Comparison of ENCODE assay signal across 19 cellular contexts in genomic region chr21:37413553-37414291, GRCh38. TPM values are rescaled to one million over a fixed set of nuclear protein-coding genes. Genes with fewer than 3 reads are reported as not detected.
DNase-seq lines count a peak whose midpoint lies in the region; ATAC-seq, FAIRE-seq and TF ChIP-seq lines count a peak whose summit lies in the region.
"Had no signal": no experiment of that assay in that cellular context is flagged by ENCODE, and none has a peak within 500 bp of the region (broad histone marks: within the 10 kb centered on the region; RNA-seq: fewer than 3 reads in every experiment).

No MANE protein-coding gene starts in this region.

- H2BK15ac ChIP-seq in IMR-90 (ENCODE audit: low read depth, low read length), result no peak overlapping the region
- H2BK15ac ChIP-seq in mesenchymal stem cell (ENCODE audit: low read depth, poor library complexity, severe bottlenecking), result no peak overlapping the region

- H3K9me3 ChIP-seq in IMR-90 (ENCODE audit: control insufficient read depth, insufficient read depth, low read length) (no peaks in the 10 kb centered on the region), SU-DHL-6 (ENCODE audit: insufficient read depth, low read length) (no peaks in the 10 kb centered on the region), mesenchymal stem cell (ENCODE audit: control insufficient read depth, low read length) (no peaks in the 10 kb centered on the region)
- H3K9me3 ChIP-seq: BE2C, gastroesophageal sphincter had no signal

- peak overlapping the region; percentile 56; the same call in 1 of the 2 replicates for H4K91ac ChIP-seq in IMR-90 (ENCODE audit: insufficient read depth, low read depth, low read length)
- H4K91ac ChIP-seq in mesenchymal stem cell (ENCODE audit: low read length), result no peak overlapping the region

- H2BK5ac ChIP-seq in IMR-90 (ENCODE audit: low read depth, low read length, poor library complexity, severe bottlenecking), result peak overlapping the region; percentile 95
- H2BK5ac ChIP-seq in mesenchymal stem cell (ENCODE audit: low read depth, low read length, poor library complexity, severe bottlenecking), result no peak overlapping the region

- no peak for DNase-seq in CD14-positive monocyte (ENCODE audit: low spot score)
- DNase-seq in IMR-90, result no peak
- no peak for DNase-seq in mesenchymal stem cell
- DNase-seq in D721Med (ENCODE audit: insufficient read length, low spot score), result no peak
- no peak for DNase-seq in activated CD8-positive, alpha-beta memory T cell treated with anti-CD3 and anti-CD28 coated beads, Interleukin-2, amount 50 U/mL, for 4 hours
- DNase-seq: activated naive CD4-positive, alpha-beta T cell treated with anti-CD3 and anti-CD28 coated beads, Interleukin-2, amount 10 ng/mL, durations not matched to agents 7 days and 5 days; BE2C; caudate nucleus; midbrain; NCI-H1417; stimulated activated CD8-positive, alpha-beta memory T cell treated with anti-CD3 and anti-CD28 coated beads, Interleukin-4, amount 100 ng/mL, for 48 hours had no signal

- H2AK9ac ChIP-seq in IMR-90 (replicated peaks; ENCODE audit: low read depth, low read length, poor library complexity), result no peak overlapping the region

- H3K56ac ChIP-seq in IMR-90 (ENCODE audit: extremely low read depth, insufficient read depth, low read length), result peak overlapping the region; percentile 48; the same call in 1 of the 2 replicates

- H2AFZ ChIP-seq in IMR-90 (replicated peaks; ENCODE audit: low read length, poor library complexity), result no peak overlapping the region
- H2AFZ ChIP-seq in SU-DHL-6 (ENCODE audit: low read depth, low read length, severe bottlenecking), result no peak overlapping the region
- H2AFZ ChIP-seq in mesenchymal stem cell (ENCODE audit: low read depth, low read length), result no peak overlapping the region

- peak overlapping the region; percentile 73; the same call in 1 of the 2 replicates for H2BK20ac ChIP-seq in IMR-90 (ENCODE audit: low read depth, low read length)

- in situ Hi-C loops in IMR-90 (cut with MboI; ENCODE audit: low sequenced_read_pairs), result no loop called here

- H3K9ac ChIP-seq in IMR-90 (ENCODE audit: low read depth, low read length), result peak overlapping the region; percentile 56
- H3K9ac ChIP-seq in SU-DHL-6 (ENCODE audit: low read length), result no peak overlapping the region
- H3K9ac ChIP-seq in mesenchymal stem cell (ENCODE audit: low read length), result peak overlapping the region; percentile 70

- POLR2A ChIA-PET in IMR-90 (lab: Charles Lee; ENCODE audit: unreplicated experiment), result no interaction called here

- H3K27me3 Mint-ChIP-seq in CD14-positive monocyte (ENCODE audit: low read depth in 3 of 3), result peaks cover 0 to 1% (median 0%) of the 10 kb centered on the region in 3 donors
- H3K27me3 Mint-ChIP-seq: activated naive CD4-positive, alpha-beta T cell treated with anti-CD3 and anti-CD28 coated beads, Interleukin-2, amount 10 ng/mL, durations not matched to agents 7 days and 5 days had no signal

- H3K18ac ChIP-seq in IMR-90 (ENCODE audit: low read depth, low read length) (peak overlapping the region; percentile 88), mesenchymal stem cell (ENCODE audit: low read depth in 1 of 2, low read length in 2 of 2) (no peak overlapping the region)

- peaks cover 100% of the 10 kb centered on the region for H3K79me2 ChIP-seq in SU-DHL-6 (ENCODE audit: insufficient read depth, low read length)

- H3K9me2 ChIP-seq in SU-DHL-6 (replicated peaks; ENCODE audit: insufficient read depth, low read length), result no peaks in the 10 kb centered on the region

- no peaks in the 10 kb centered on the region for H3K36me3 ChIP-seq in IMR-90 (ENCODE audit: control insufficient read depth, insufficient read depth, low read length)
- no peaks in the 10 kb centered on the region for H3K36me3 ChIP-seq in SU-DHL-6 (ENCODE audit: low read length)
- no peaks in the 10 kb centered on the region for H3K36me3 ChIP-seq in mesenchymal stem cell (ENCODE audit: control insufficient read depth in 1 of 2, insufficient read depth in 2 of 2, low read depth in 1 of 2, low read length in 2 of 2)
- H3K36me3 ChIP-seq: BE2C, gastroesophageal sphincter had no signal

- no peak overlapping the region for H2BK12ac ChIP-seq in mesenchymal stem cell (ENCODE audit: low read length in 2 of 2)

- H3K23ac ChIP-seq in IMR-90 (ENCODE audit: low read depth, low read length), result peak overlapping the region; percentile 71; the same call in 1 of the 2 replicates
- no peak overlapping the region for H3K23ac ChIP-seq in mesenchymal stem cell (ENCODE audit: low read length in 2 of 2)

- no peak overlapping the region for H4K8ac ChIP-seq in IMR-90 (ENCODE audit: low read depth in 2 of 2, low read length in 2 of 2)
- no peak overlapping the region for H4K8ac ChIP-seq in mesenchymal stem cell (ENCODE audit: low read length)

- FAIRE-seq in D721Med (lab: Jason Lieb, UNC), result no peak
- FAIRE-seq: islet of Langerhans, TTC549, urothelium cell line had no signal

- H3K4me1 Mint-ChIP-seq in CD14-positive monocyte, result peaks cover 57% of the 10 kb centered on the region

- H2AK5ac ChIP-seq in IMR-90 (ENCODE audit: low read depth, low read length) (no peak overlapping the region; the same call in 1 of the 2 replicates), mesenchymal stem cell (ENCODE audit: low read length, severe bottlenecking) (no peak overlapping the region)

- no peak for TF ChIP-seq POLR2A in IMR-90 (IDR thresholded peaks at IDR 0.05; ENCODE audit: low read depth, low read length)

- peak overlapping the region; percentile 49; the same call in 1 of the 2 replicates for H3K14ac ChIP-seq in IMR-90 (replicated peaks; ENCODE audit: low read depth, low read length)
- no peak overlapping the region for H3K14ac ChIP-seq in mesenchymal stem cell (ENCODE audit: low read length in 2 of 2)

- H3K4ac ChIP-seq in IMR-90 (ENCODE audit: low read depth, low read length) (peak overlapping the region; percentile 52; the same call in 1 of the 2 replicates), mesenchymal stem cell (ENCODE audit: low read depth in 1 of 2, low read length in 2 of 2) (no peak overlapping the region)

- H3K4me3 ChIP-seq in IMR-90 (ENCODE audit: insufficient read depth, low read depth, low read length) (no peak overlapping the region), SU-DHL-6 (ENCODE audit: insufficient read depth, low read length, poor library complexity, severe bottlenecking) (no peak overlapping the region), mesenchymal stem cell (ENCODE audit: insufficient read depth in 1 of 2, low read depth in 1 of 2, low read length in 2 of 2) (no peak overlapping the region)
- H3K4me3 ChIP-seq: gastroesophageal sphincter had no signal

- H3K27ac ChIP-seq in IMR-90 (ENCODE audit: insufficient read depth, low read length), result peak overlapping the region; percentile 91; the same call in 1 of the 2 replicates
- H3K27ac ChIP-seq in SU-DHL-6 (ENCODE audit: low read depth, low read length), result 0 out of 2 replicates have a peak overlapping the region, but pooled peaks have one; percentile 22
- peak overlapping the region; percentile 7 for H3K27ac ChIP-seq in mesenchymal stem cell (ENCODE audit: low read length, poor library complexity, severe bottlenecking)
- H3K27ac ChIP-seq: gastroesophageal sphincter, RWPE1 had no signal

- H2BK120ac ChIP-seq in IMR-90 (ENCODE audit: low read depth, low read length), result peak overlapping the region; percentile 40; the same call in 1 of the 2 replicates
- no peak overlapping the region for H2BK120ac ChIP-seq in mesenchymal stem cell (ENCODE audit: low read depth, low read length)

- H3K4me1 ChIP-seq in IMR-90 (ENCODE audit: control insufficient read depth, insufficient read depth, low read length), result peaks cover 21% of the 10 kb centered on the region
- peaks cover 3% of the 10 kb centered on the region for H3K4me1 ChIP-seq in mesenchymal stem cell (ENCODE audit: control insufficient read depth, insufficient read depth, low read depth, low read length)

- no peak for TF ChIP-seq CTCF in CD14-positive monocyte (IDR thresholded peaks at IDR 0.05)
- TF ChIP-seq CTCF in IMR-90 (conservative IDR thresholded peaks at IDR 0.05; ENCODE audit: low read depth, low read length), result no peak
- no peak for TF ChIP-seq CTCF in SU-DHL-6 (IDR thresholded peaks at IDR 0.05; ENCODE audit: insufficient read depth, low read length, poor library complexity, severe bottlenecking)
- no peak for TF ChIP-seq CTCF in D721Med (IDR thresholded peaks at IDR 0.05; ENCODE audit: insufficient read depth, missing control alignments)

- H3K36me3 Mint-ChIP-seq in CD14-positive monocyte, result peaks cover 7 to 17% of the 10 kb centered on the region in 2 donors

- H4K20me1 ChIP-seq in IMR-90 (ENCODE audit: insufficient read depth, low read length) (peaks cover 70% of the 10 kb centered on the region), SU-DHL-6 (ENCODE audit: low read depth, low read length) (peaks cover 62% of the 10 kb centered on the region)

- H3K9me3 Mint-ChIP-seq in CD14-positive monocyte, result no peaks in the 10 kb centered on the region
- H3K9me3 Mint-ChIP-seq: activated naive CD4-positive, alpha-beta T cell treated with anti-CD3 and anti-CD28 coated beads, Interleukin-2, amount 10 ng/mL, durations not matched to agents 7 days and 5 days had no signal

- peaks cover 8% of the 10 kb centered on the region for H3F3A ChIP-seq in SU-DHL-6 (ENCODE audit: insufficient read depth)

- H3K9me1 ChIP-seq in IMR-90 (ENCODE audit: insufficient read depth, low read length), result peaks cover 16% of the 10 kb centered on the region

- peak overlapping the region in 4 of 7 donors; percentile 34 to 78 (median 48) for H3K27ac Mint-ChIP-seq in CD14-positive monocyte
- H3K27ac Mint-ChIP-seq: activated naive CD4-positive, alpha-beta T cell treated with anti-CD3 and anti-CD28 coated beads, Interleukin-2, amount 10 ng/mL, durations not matched to agents 7 days and 5 days had no signal

- no peak overlapping the region for H3K4me3 Mint-ChIP-seq in CD14-positive monocyte
- H3K4me3 Mint-ChIP-seq: activated naive CD4-positive, alpha-beta T cell treated with anti-CD3 and anti-CD28 coated beads, Interleukin-2, amount 10 ng/mL, durations not matched to agents 7 days and 5 days had no signal

- H3K79me1 ChIP-seq in IMR-90 (ENCODE audit: low read depth in 1 of 2, low read length in 2 of 2) (peaks cover 20 to 67% of the 10 kb centered on the region in 2 experiments; a peak in 3 of 4 replicates), mesenchymal stem cell (replicated peaks; ENCODE audit: low read length, poor library complexity, severe bottlenecking) (peaks cover 1% of the 10 kb centered on the region)

- no peak for TF ChIP-seq RAD21 in IMR-90 (IDR thresholded peaks at IDR 0.05; ENCODE audit: low read length)

- H3K4me2 ChIP-seq in IMR-90 (ENCODE audit: low read depth, low read length), result peak overlapping the region; percentile 62
- H3K4me2 ChIP-seq in SU-DHL-6 (ENCODE audit: low read depth, low read length, poor library complexity, severe bottlenecking), result peak overlapping the region; percentile 14
- H3K4me2 ChIP-seq in mesenchymal stem cell (ENCODE audit: low read length, poor library complexity, severe bottlenecking), result no peak overlapping the region

- CTCF ChIA-PET in IMR-90 (lab: Yijun Ruan, JAX), result no interaction called here

- H3K27me3 ChIP-seq in IMR-90 (ENCODE audit: control insufficient read depth, insufficient read depth, low read length) (no peaks in the 10 kb centered on the region), SU-DHL-6 (ENCODE audit: low read length) (no peaks in the 10 kb centered on the region), mesenchymal stem cell (ENCODE audit: control insufficient read depth in 1 of 2, insufficient read depth in 1 of 2, low read length in 2 of 2) (no peaks in the 10 kb centered on the region)
- H3K27me3 ChIP-seq: BE2C, gastroesophageal sphincter had no signal

- intact Hi-C loops in CD14-positive monocyte (cut with micrococcal nuclease), result loop anchor here in 1 of 2 donors (5.0 kb wide), 1 partner anchor 36 kb away; no protein-coding TSS in a partner anchor
- intact Hi-C loops in IMR-90 (cut with micrococcal nuclease), result loop anchor here (5.0 kb wide), 1 partner anchor 41 kb away; no protein-coding TSS in a partner anchor

- no TSS peak for BruUV-seq in IMR-90 (replicated peaks; lab: Mats Ljungman, UMichigan)

- WGBS in IMR-90 (ENCODE audit: extremely low coverage in 2 of 2, insufficient read length in 1 of 2), 2 experiments, result no CpG with 5 or more reads among the region's 5 CpGs
- 100% methylated on average over 4 of the region's 5 CpGs for WGBS in mesenchymal stem cell

- H4K5ac ChIP-seq in IMR-90 (ENCODE audit: low read depth, low read length), result peak overlapping the region; percentile 59

- dilution Hi-C loops in IMR-90 (cut with HindIII; ENCODE audit: low sequenced_read_pairs, unreplicated experiment), result no loop called here

- ATAC-seq in IMR-90 (ENCODE audit: low read depth) (no peak), GM21529 (IDR thresholded peaks at IDR 0.05; ENCODE audit: unreplicated experiment) (no peak), HG03442 (IDR thresholded peaks at IDR 0.05; ENCODE audit: unreplicated experiment) (no peak)
- ATAC-seq: gastroesophageal sphincter had no signal

RNA-seq across cellular contexts. Expression of gene DYRK1A, which starts 47.1 kb away (rescaled TPM):
- 1 to 10 TPM; 1.8 to 2.4 TPM for polyA plus RNA-seq in CD14-positive monocyte
- total RNA-seq in IMR-90 (2012; rRNA removed), result 41.9 and 50.5 TPM in 2 replicates
- 18.6 and 22.2 TPM in 2 replicates for polyA plus RNA-seq in IMR-90 (2012; rRNA removed)
- 3.9 and 14.0 TPM in 2 replicates for polyA plus RNA-seq in IMR-90 (2012; cell fraction: cytosol; rRNA removed)
- 55.1 and 65.8 TPM in 2 replicates for polyA plus RNA-seq in IMR-90 (2012; cell fraction: nucleus; rRNA removed; ENCODE audit: low replicate concordance)
- 19.3 TPM for polyA plus RNA-seq in mesenchymal stem cell (2013, experiment 1 of 2)
- polyA plus RNA-seq in mesenchymal stem cell (2013, experiment 2 of 2), result 19.3 TPM

Comparison
In these comparisons a context has a peak if more than half of its experiments do, and no peak if none do; other contexts are left out.
1. H3K27ac ChIP-seq: peak in every context shown above with its lines; median percentile 91 in IMR-90; 22 in SU-DHL-6; 7 in mesenchymal stem cell.